In the genomic region with DNA sequence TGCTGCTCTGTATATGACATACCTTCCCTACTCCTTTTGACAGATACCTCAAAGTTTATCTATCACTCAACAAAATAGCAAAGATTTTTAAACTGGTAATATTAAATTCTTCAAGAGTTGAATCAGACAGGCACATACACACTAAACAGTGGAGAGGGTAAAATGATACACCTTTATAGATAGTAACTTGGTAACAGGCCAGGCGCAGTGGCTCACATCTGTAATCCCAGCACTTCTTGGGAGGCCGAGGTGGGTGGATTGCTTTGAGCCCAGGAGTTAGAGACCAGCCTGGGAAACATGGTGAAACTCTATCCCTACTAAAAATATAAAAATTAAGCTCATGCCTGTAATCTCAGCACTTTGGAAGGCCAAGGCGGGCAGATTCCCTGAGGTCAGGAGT, we compare ENCODE assay signal across 23 cellular contexts. TPM values are rescaled to one million over a fixed set of nuclear protein-coding genes. Genes with fewer than 3 reads are reported as not detected.
DNase-seq lines count a peak whose midpoint lies in the region; ATAC-seq and TF ChIP-seq lines count a peak whose summit lies in the region.
"Had no signal": no experiment of that assay in that cellular context is flagged by ENCODE, and none has a peak within 500 bp of the region (broad histone marks: within the 10 kb centered on the region; RNA-seq: fewer than 3 reads in every experiment).

No MANE protein-coding gene starts in this region.

- H3K4me3 Mint-ChIP-seq in activated naive CD8-positive, alpha-beta T cell treated with anti-CD3 and anti-CD28 coated beads, Interleukin-2, amount 50 U/mL, for 24 hours: no peak overlapping the region
- no peak overlapping the region for H3K4me3 Mint-ChIP-seq in activated naive CD8-positive, alpha-beta T cell treated with anti-CD3 and anti-CD28 coated beads for 36 hours
- no peak overlapping the region for H3K4me3 Mint-ChIP-seq in stimulated activated naive B cell treated with anti-CD40 and anti-IgM and Interleukin-4, amounts not matched to agents 10 μg/mL and 1 μg/mL and 100 μg/mL, for 72 hours
- H3K4me3 Mint-ChIP-seq: IgD-negative memory B cell had no signal

- H3K27me3 Mint-ChIP-seq in activated naive CD8-positive, alpha-beta T cell treated with anti-CD3 and anti-CD28 coated beads, Interleukin-2, amount 50 U/mL, for 24 hours: no peaks in the 10 kb centered on the region
- no peaks in the 10 kb centered on the region for H3K27me3 Mint-ChIP-seq in activated naive CD8-positive, alpha-beta T cell treated with anti-CD3 and anti-CD28 coated beads for 36 hours
- no peaks in the 10 kb centered on the region for H3K27me3 Mint-ChIP-seq in stimulated activated naive B cell treated with anti-CD40 and anti-IgM and Interleukin-4, amounts not matched to agents 10 μg/mL and 1 μg/mL and 100 μg/mL, for 72 hours
- H3K27me3 Mint-ChIP-seq: IgD-negative memory B cell had no signal

- H3K4me1 ChIP-seq in parathyroid adenoma: peaks cover 28% of the 10 kb centered on the region

- peak overlapping the region; percentile 46 for H3K27ac Mint-ChIP-seq in activated naive CD8-positive, alpha-beta T cell treated with anti-CD3 and anti-CD28 coated beads, Interleukin-2, amount 50 U/mL, for 24 hours
- no peak overlapping the region for H3K27ac Mint-ChIP-seq in activated naive CD8-positive, alpha-beta T cell treated with anti-CD3 and anti-CD28 coated beads for 36 hours
- peak overlapping the region; percentile 81 for H3K27ac Mint-ChIP-seq in stimulated activated naive B cell treated with anti-CD40 and anti-IgM and Interleukin-4, amounts not matched to agents 10 μg/mL and 1 μg/mL and 100 μg/mL, for 72 hours

- peaks cover 69% of the 10 kb centered on the region for H3K4me1 Mint-ChIP-seq in activated naive CD8-positive, alpha-beta T cell treated with anti-CD3 and anti-CD28 coated beads, Interleukin-2, amount 50 U/mL, for 24 hours
- H3K4me1 Mint-ChIP-seq in activated naive CD8-positive, alpha-beta T cell treated with anti-CD3 and anti-CD28 coated beads for 36 hours: peaks cover 36% of the 10 kb centered on the region
- H3K4me1 Mint-ChIP-seq in stimulated activated naive B cell treated with anti-CD40 and anti-IgM and Interleukin-4, amounts not matched to agents 10 μg/mL and 1 μg/mL and 100 μg/mL, for 72 hours: peaks cover 33 to 65% of the 10 kb centered on the region in 2 donors

- no peak for ATAC-seq in activated naive CD8-positive, alpha-beta T cell treated with anti-CD3 and anti-CD28 coated beads, Interleukin-2, amount 50 U/mL, for 24 hours
- no peak for ATAC-seq in stimulated activated naive B cell treated with anti-CD40 and anti-IgM and Interleukin-4, amounts not matched to agents 10 μg/mL and 1 μg/mL and 100 μg/mL, for 72 hours (replicated peaks)
- ATAC-seq in HG03280 (IDR thresholded peaks at IDR 0.05; ENCODE audit: unreplicated experiment) (no peak), HG02885 (IDR thresholded peaks at IDR 0.05; ENCODE audit: poor library complexity, unreplicated experiment) (no peak)
- ATAC-seq: GM12878, HCT116 had no signal

- H3K36me3 ChIP-seq in SK-N-MC (ENCODE audit: insufficient read depth, low read length) (no peaks in the 10 kb centered on the region; the same call in 1 of the 2 replicates), parathyroid adenoma (ENCODE audit: control insufficient read depth, insufficient read depth, low read length) (no peaks in the 10 kb centered on the region)
- H3K36me3 ChIP-seq: SJSA1 had no signal

- peaks cover 14% of the 10 kb centered on the region for H3K79me2 ChIP-seq in parathyroid adenoma

- H3K9me3 Mint-ChIP-seq in activated naive CD8-positive, alpha-beta T cell treated with anti-CD3 and anti-CD28 coated beads, Interleukin-2, amount 50 U/mL, for 24 hours: no peaks in the 10 kb centered on the region
- no peaks in the 10 kb centered on the region for H3K9me3 Mint-ChIP-seq in activated naive CD8-positive, alpha-beta T cell treated with anti-CD3 and anti-CD28 coated beads for 36 hours
- H3K9me3 Mint-ChIP-seq in stimulated activated naive B cell treated with anti-CD40 and anti-IgM and Interleukin-4, amounts not matched to agents 10 μg/mL and 1 μg/mL and 100 μg/mL, for 72 hours: no peaks in the 10 kb centered on the region
- H3K9me3 Mint-ChIP-seq: IgD-negative memory B cell had no signal

- peak overlapping the region; percentile 18 for H2AFZ ChIP-seq in parathyroid adenoma

- H3K9ac ChIP-seq in SK-N-MC (ENCODE audit: insufficient read length) (no peak overlapping the region), parathyroid adenoma (no peak overlapping the region)
- H3K9ac ChIP-seq: KMS-11 had no signal

- no peaks in the 10 kb centered on the region for H3K27me3 ChIP-seq in parathyroid adenoma (ENCODE audit: control insufficient read depth, insufficient read depth, low read length)
- H3K27me3 ChIP-seq: SJSA1 had no signal

- no peak for TF ChIP-seq CTCF in parathyroid adenoma (IDR thresholded peaks at IDR 0.05)

- H3K9me3 ChIP-seq in SK-N-MC (ENCODE audit: low read depth, low read length) (no peaks in the 10 kb centered on the region), parathyroid adenoma (ENCODE audit: control insufficient read depth, low read length) (no peaks in the 10 kb centered on the region)
- H3K9me3 ChIP-seq: SJSA1 had no signal

- H3K4me2 ChIP-seq in parathyroid adenoma (ENCODE audit: low read length): peak overlapping the region; percentile 54
- H3K4me2 ChIP-seq: KMS-11 had no signal

- peaks cover 4% of the 10 kb centered on the region for H3K36me3 Mint-ChIP-seq in activated naive CD8-positive, alpha-beta T cell treated with anti-CD3 and anti-CD28 coated beads, Interleukin-2, amount 50 U/mL, for 24 hours (ENCODE audit: low read depth)
- peaks cover 4% of the 10 kb centered on the region for H3K36me3 Mint-ChIP-seq in activated naive CD8-positive, alpha-beta T cell treated with anti-CD3 and anti-CD28 coated beads for 36 hours
- H3K36me3 Mint-ChIP-seq in stimulated activated naive B cell treated with anti-CD40 and anti-IgM and Interleukin-4, amounts not matched to agents 10 μg/mL and 1 μg/mL and 100 μg/mL, for 72 hours: peaks cover 8 to 13% of the 10 kb centered on the region in 2 donors

- H3K27ac ChIP-seq in SK-N-MC (0 out of 2 replicates have a peak overlapping the region, but pooled peaks have one; percentile 19), parathyroid adenoma (peak overlapping the region; percentile 57)
- H3K27ac ChIP-seq: KMS-11, SJSA1 had no signal

- DNase-seq in activated naive CD8-positive, alpha-beta T cell treated with anti-CD3 and anti-CD28 coated beads, Interleukin-2, amount 50 U/mL, for 24 hours: no peak
- no peak for DNase-seq in activated naive CD8-positive, alpha-beta T cell treated with anti-CD3 and anti-CD28 coated beads for 36 hours
- no peak for DNase-seq in SK-N-MC (ENCODE audit: low read depth, low spot score)
- DNase-seq in stimulated activated naive B cell treated with anti-CD40 and anti-IgM and Interleukin-4, amounts not matched to agents 10 μg/mL and 1 μg/mL and 100 μg/mL, for 72 hours: no peak
- DNase-seq: EL, GDM1, MM.1S, NCI-H1048, NCI-H1417, NCI-H1694, NCI-H2029 treated with DMSO at 0.1 percent for 48 hours, NCI-H2227 treated with DMSO at 0.1 percent for 48 hours, NCI-H526 treated with DMSO at 0.1 percent for 48 hours, Right ventricle myocardium superior, RPMI8226 had no signal

- H3K4me3 ChIP-seq in SK-N-MC (no peak overlapping the region), parathyroid adenoma (ENCODE audit: low read depth, low read length) (no peak overlapping the region)
- H3K4me3 ChIP-seq: GM12878, SJSA1 had no signal

RNA-seq across cellular contexts. Expression of gene ASXL2, which starts 23.2 kb away (rescaled TPM):
- total RNA-seq in activated naive CD8-positive, alpha-beta T cell treated with anti-CD3 and anti-CD28 coated beads for 36 hours: 10 to 100 TPM; 36.2 to 39.6 TPM
